In genomic region chr20:8073024-8073832, GRCh38 we compare ENCODE assay signal across 9 cellular contexts. TPM values are rescaled to one million over a fixed set of nuclear protein-coding genes. Genes with fewer than 3 reads are reported as not detected.
A peak's percentile ranks its signal among the peaks of the same experiment; 100 is the strongest.
DNase-seq lines count a peak whose midpoint lies in the region; ATAC-seq and TF ChIP-seq lines count a peak whose summit lies in the region.
"Had no signal": no experiment of that assay in that cellular context is flagged by ENCODE, and none has a peak within 500 bp of the region (broad histone marks: within the 10 kb centered on the region; RNA-seq: fewer than 3 reads in every experiment).

No MANE protein-coding gene starts in this region.

- peak overlapping the region; percentile 64 for H3K27ac ChIP-seq in ACC112 (ENCODE audit: low read depth, low read length)

- H3K27me3 Mint-ChIP-seq in WTC11 (ENCODE audit: low read depth) = no peaks in the 10 kb centered on the region

- H3K79me2 ChIP-seq in ACC112 (ENCODE audit: control insufficient read depth, insufficient read depth, low read length, unreplicated experiment) = no peaks in the 10 kb centered on the region

- H3K9me3 Mint-ChIP-seq in WTC11 = no peaks in the 10 kb centered on the region

- CTCF ChIA-PET in WTC11 (lab: Charles Lee) = interaction anchor here (2.5 kb wide), 1 partner anchor 9 kb away, joined by 10 read pairs; no protein-coding TSS in a partner anchor

- no peak overlapping the region; the same call in 1 of the 2 replicates for H3K4me3 ChIP-seq in ACC112 (ENCODE audit: low read depth, low read length)

- DNase-seq in HS-5 (ENCODE audit: low read depth) (peak; percentile 72), WTC11 (ENCODE audit: low spot score) (no peak), iris pigment epithelial cell (ENCODE audit: low read depth) (peak; percentile 99), NCI-H524 treated with DMSO at 0.1 percent for 48 hours (lab: John Stamatoyannopoulos, UW) (no peak), GM19238 (ENCODE audit: insufficient read length, low spot score) (no peak)
- DNase-seq: DMS 273 treated with DMSO at 0.1 percent for 48 hours had no signal

- POLR2A ChIA-PET in WTC11 (lab: Charles Lee) = interaction anchor here (0.6 kb wide), 1 partner anchor 108 kb away, joined by 7 read pairs; no protein-coding TSS in a partner anchor

- H3K27me3 ChIP-seq in ACC112 (ENCODE audit: insufficient read depth, low read length) = no peaks in the 10 kb centered on the region

- ATAC-seq in WTC11 (peak; percentile 55), GM21360 (IDR thresholded peaks at IDR 0.05; ENCODE audit: unreplicated experiment) (no peak), GM21447 (IDR thresholded peaks at IDR 0.05; ENCODE audit: unreplicated experiment) (no peak)

- peak overlapping the region; percentile 37; the same call in 1 of the 2 replicates for H3K27ac Mint-ChIP-seq in WTC11

- no peak for TF ChIP-seq CTCF in WTC11 (IDR thresholded peaks at IDR 0.05)

- H3K36me3 ChIP-seq in ACC112 (ENCODE audit: insufficient read depth, low read length) = no peaks in the 10 kb centered on the region

- peaks cover 20% of the 10 kb centered on the region for H3K4me1 Mint-ChIP-seq in WTC11

- H2AFZ ChIP-seq in ACC112 (ENCODE audit: low read length, unreplicated experiment) = peak overlapping the region; percentile 46

- peaks cover 32% of the 10 kb centered on the region for H3K4me1 ChIP-seq in ACC112 (ENCODE audit: control insufficient read depth, insufficient read depth, low read length, unreplicated experiment)

- no peaks in the 10 kb centered on the region for H3K36me3 Mint-ChIP-seq in WTC11

- H3K4me3 Mint-ChIP-seq in WTC11 = no peak overlapping the region

TF ChIP-seq in WTC11, 78 proteins besides CTCF, POLR2A, EP300 and RAD21:
- TF ChIP-seq NR2C2 (CRISPR knock-in tag; IDR thresholded peaks at IDR 0.05) (no peak), GABPB1 (CRISPR knock-in tag; IDR thresholded peaks at IDR 0.05) (peak; percentile 44), NFATC4 (CRISPR knock-in tag; IDR thresholded peaks at IDR 0.05) (no peak)

RNA-seq across cellular contexts. Expression of gene TMX4, which starts 53.7 kb away (rescaled TPM):
- 9.7 to 11.4 TPM (median 9.8 TPM) in 3 replicates for total RNA-seq in WTC11 (2021)

RNA-seq across cellular contexts. Expression of gene PLCB1, which starts 58.8 kb away (rescaled TPM):
- total RNA-seq in WTC11 (2021) = 11.3 to 18.5 TPM (median 17.5 TPM) in 3 replicates

Comparison
In these comparisons a context has a peak if more than half of its experiments do, and no peak if none do; other contexts are left out.
1. DNase-seq: peak in HS-5 (single experiment) and iris pigment epithelial cell (single experiment); none in WTC11 (single experiment), NCI-H524 treated with DMSO at 0.1 percent for 48 hours (single experiment) and GM19238 (single experiment).